17 cellular contexts compared by ENCODE assay signal in genomic region chr12:107581616-107582015, GRCh38.
DNase-seq lines count a peak whose midpoint lies in the region; ATAC-seq and TF ChIP-seq lines count a peak whose summit lies in the region.
"Had no signal": no experiment of that assay in that cellular context is flagged by ENCODE, and none has a peak within 500 bp of the region (broad histone marks: within the 10 kb centered on the region; RNA-seq: fewer than 3 reads in every experiment).

No MANE protein-coding gene starts in this region.

- H3K4me1 ChIP-seq in HUES48 (ENCODE audit: control insufficient read depth, insufficient read depth, low read length): peaks cover 23% of the 10 kb centered on the region
- H3K4me1 ChIP-seq in ectodermal cell (ENCODE audit: control insufficient read depth, insufficient read depth, low read length): no peaks in the 10 kb centered on the region
- H3K4me1 ChIP-seq in effector memory CD4-positive, alpha-beta T cell (ENCODE audit: control insufficient read depth, insufficient read depth, low read length, poor library complexity, severe bottlenecking): no peaks in the 10 kb centered on the region

- H3K27ac Mint-ChIP-seq in activated T-cell treated with anti-CD3 and anti-CD28 coated beads, Interleukin-2, amount 50 U/mL, for 24 hours: no peak overlapping the region

- H3K4me3 Mint-ChIP-seq in activated T-cell treated with anti-CD3 and anti-CD28 coated beads, Interleukin-2, amount 50 U/mL, for 24 hours: no peak overlapping the region

- H3K4me1 Mint-ChIP-seq in activated T-cell treated with anti-CD3 and anti-CD28 coated beads, Interleukin-2, amount 50 U/mL, for 24 hours (ENCODE audit: low read depth): no peaks in the 10 kb centered on the region

- H3K27me3 ChIP-seq in HUES48 (ENCODE audit: control insufficient read depth, insufficient read depth, low read length) (peaks cover 21% of the 10 kb centered on the region), ectodermal cell (ENCODE audit: control insufficient read depth, insufficient read depth, low read length, poor library complexity, severe bottlenecking) (peaks cover 32% of the 10 kb centered on the region), kidney epithelial cell (ENCODE audit: control insufficient read depth, insufficient read depth, low read length) (no peaks in the 10 kb centered on the region)
- no peaks in the 10 kb centered on the region for H3K27me3 ChIP-seq in effector memory CD4-positive, alpha-beta T cell (replicated peaks; ENCODE audit: control insufficient read depth, insufficient read depth, low read length, poor library complexity, severe bottlenecking)
- H3K27me3 ChIP-seq: neutrophil had no signal

- no peaks in the 10 kb centered on the region for H3K27me3 Mint-ChIP-seq in activated T-cell treated with anti-CD3 and anti-CD28 coated beads, Interleukin-2, amount 50 U/mL, for 24 hours

- TF ChIP-seq CTCF in kidney epithelial cell (IDR thresholded peaks at IDR 0.05; ENCODE audit: insufficient read depth, low read length, poor library complexity, severe bottlenecking): no peak
- no peak for TF ChIP-seq CTCF in retinal pigment epithelial cell (conservative IDR thresholded peaks at IDR 0.05; ENCODE audit: low read depth, low read length)

- H3K27ac ChIP-seq in HUES48 (ENCODE audit: low read depth, low read length) (no peak overlapping the region), ectodermal cell (ENCODE audit: insufficient read depth, low read depth, low read length, poor library complexity, severe bottlenecking) (no peak overlapping the region)
- H3K27ac ChIP-seq in effector memory CD4-positive, alpha-beta T cell (ENCODE audit: insufficient read depth, low read length, poor library complexity, severe bottlenecking): no peak overlapping the region
- H3K27ac ChIP-seq: neutrophil had no signal

- H3K36me3 ChIP-seq in HUES48 (ENCODE audit: control insufficient read depth, insufficient read depth, low read length) (no peaks in the 10 kb centered on the region), ectodermal cell (ENCODE audit: control insufficient read depth, insufficient read depth, low read length) (no peaks in the 10 kb centered on the region), kidney epithelial cell (ENCODE audit: control insufficient read depth, insufficient read depth, low read length) (no peaks in the 10 kb centered on the region)
- no peaks in the 10 kb centered on the region for H3K36me3 ChIP-seq in effector memory CD4-positive, alpha-beta T cell (ENCODE audit: control insufficient read depth, insufficient read depth, low read length)
- H3K36me3 ChIP-seq: neutrophil had no signal

- no peaks in the 10 kb centered on the region for H3K9me3 ChIP-seq in HUES48 (ENCODE audit: control insufficient read depth, insufficient read depth, low read length)
- H3K9me3 ChIP-seq in ectodermal cell (ENCODE audit: control insufficient read depth, low read length): no peaks in the 10 kb centered on the region
- H3K9me3 ChIP-seq in effector memory CD4-positive, alpha-beta T cell (ENCODE audit: control insufficient read depth, low read length): no peaks in the 10 kb centered on the region
- H3K9me3 ChIP-seq: neutrophil had no signal

- peak overlapping the region; percentile 53 for H3K4me3 ChIP-seq in HUES48 (ENCODE audit: low read depth, low read length)
- peak overlapping the region; percentile 21 for H3K4me3 ChIP-seq in ectodermal cell (ENCODE audit: insufficient read depth, low read depth, low read length)
- H3K4me3 ChIP-seq in kidney epithelial cell (ENCODE audit: low read depth, low read length): peak overlapping the region; percentile 11
- H3K4me3 ChIP-seq in retinal pigment epithelial cell (ENCODE audit: low read length): peak overlapping the region; percentile 32
- no peak overlapping the region for H3K4me3 ChIP-seq in effector memory CD4-positive, alpha-beta T cell (ENCODE audit: insufficient read depth, low read depth, low read length, poor library complexity, severe bottlenecking)

- no peak overlapping the region for H3K9ac ChIP-seq in HUES48 (ENCODE audit: low read depth, low read length)

- peaks cover 28% of the 10 kb centered on the region for H3K36me3 Mint-ChIP-seq in activated T-cell treated with anti-CD3 and anti-CD28 coated beads, Interleukin-2, amount 50 U/mL, for 24 hours (ENCODE audit: low read depth)

- no peak for ATAC-seq in HG03159 (IDR thresholded peaks at IDR 0.05; ENCODE audit: unreplicated experiment)

- H3K9me3 Mint-ChIP-seq in activated T-cell treated with anti-CD3 and anti-CD28 coated beads, Interleukin-2, amount 50 U/mL, for 24 hours: peaks cover 1% of the 10 kb centered on the region

- DNase-seq in kidney epithelial cell (ENCODE audit: low read depth) (no peak), retinal pigment epithelial cell (ENCODE audit: low read depth) (no peak), amniotic stem cell (lab: John Stamatoyannopoulos, UW) (no peak)
- no peak for DNase-seq in effector memory CD4-positive, alpha-beta T cell
- no peak for DNase-seq in activated T-cell treated with anti-CD3 and anti-CD28 coated beads, Interleukin-2, amount 50 U/mL, for 24 hours
- DNase-seq: activated CD4-positive, alpha-beta T cell treated with anti-CD3 and anti-CD28 coated beads for 1 hour; cerebellar nuclear complex; EL; foreskin melanocyte; NCI-H524 treated with DMSO at 0.1 percent for 48 hours; OCI-M1; stimulated activated CD4-positive, alpha-beta T cell treated with anti-CD3 and anti-CD28 coated beads, Interleukin-4, amount 100 ng/mL, for 4 hours; stimulated activated CD8-positive, alpha-beta memory T cell treated with anti-CD3 and anti-CD28 coated beads, Interleukin-4, amount 100 ng/mL, for 48 hours had no signal

- 77 to 80% methylated on average over 12 of the region's 12 CpGs for WGBS in ectodermal cell, 2 experiments
